In the genomic region with DNA sequence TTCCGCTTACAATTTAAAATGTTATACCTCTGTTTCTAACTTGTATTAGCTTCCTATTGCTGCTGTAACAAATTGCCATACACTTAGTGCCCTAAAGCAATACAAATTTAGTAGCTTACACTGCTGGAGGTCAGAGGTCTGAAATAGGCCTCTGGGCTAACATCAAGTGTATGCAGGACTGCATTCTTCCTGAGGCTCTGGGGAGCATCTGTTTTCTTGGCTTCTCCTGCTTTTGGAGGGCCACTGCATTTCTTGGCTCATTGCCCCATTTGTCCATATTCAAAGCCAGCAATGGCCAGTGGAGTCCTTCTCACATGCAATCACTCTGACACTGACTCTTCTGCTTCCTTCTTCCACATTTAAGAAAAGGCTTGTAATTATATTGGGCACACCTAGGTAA, we compare ENCODE assay signal across 20 cellular contexts.
"Had no signal": no experiment of that assay in that cellular context is flagged by ENCODE, and none has a peak within 500 bp of the region (broad histone marks: within the 10 kb centered on the region; RNA-seq: fewer than 3 reads in every experiment).

No MANE protein-coding gene starts in this region.

- DNase-seq: Karpas-422, KG1, MG63, NCI-H1092, NCI-H1105 treated with DMSO at 0.1 percent for 48 hours, NCI-H1417 treated with DMSO at 0.1 percent for 48 hours, NCI-H146, NCI-H1694 treated with DMSO at 0.1 percent for 48 hours, NCI-H1930, NCI-H2081, NCI-H2107, NCI-H2227 treated with DMSO at 0.1 percent for 48 hours, NCI-H524, NCI-H526 treated with DMSO at 0.1 percent for 48 hours, NCI-H748 treated with DMSO at 0.1 percent for 48 hours, SHP77 treated with DMSO at 0.1 percent for 48 hours had no signal

- H3K4me1 ChIP-seq: SJCRH30 had no signal

- H3K4me3 ChIP-seq: MG63, SJCRH30 had no signal

- H3K9me3 ChIP-seq: MG63, SJCRH30 had no signal

- FAIRE-seq: RCC 7860 had no signal

- H3K36me3 ChIP-seq: MG63, SJCRH30 had no signal

- H3K27me3 ChIP-seq: MG63, SJCRH30 had no signal

- H3K27ac ChIP-seq: RWPE1, SJCRH30 had no signal

- ATAC-seq: SK-N-SH treated with all-trans-retinoic acid at 6 μM for 48 hours had no signal
